Comparison of ENCODE assay signal across 28 cellular contexts in the genomic region with DNA sequence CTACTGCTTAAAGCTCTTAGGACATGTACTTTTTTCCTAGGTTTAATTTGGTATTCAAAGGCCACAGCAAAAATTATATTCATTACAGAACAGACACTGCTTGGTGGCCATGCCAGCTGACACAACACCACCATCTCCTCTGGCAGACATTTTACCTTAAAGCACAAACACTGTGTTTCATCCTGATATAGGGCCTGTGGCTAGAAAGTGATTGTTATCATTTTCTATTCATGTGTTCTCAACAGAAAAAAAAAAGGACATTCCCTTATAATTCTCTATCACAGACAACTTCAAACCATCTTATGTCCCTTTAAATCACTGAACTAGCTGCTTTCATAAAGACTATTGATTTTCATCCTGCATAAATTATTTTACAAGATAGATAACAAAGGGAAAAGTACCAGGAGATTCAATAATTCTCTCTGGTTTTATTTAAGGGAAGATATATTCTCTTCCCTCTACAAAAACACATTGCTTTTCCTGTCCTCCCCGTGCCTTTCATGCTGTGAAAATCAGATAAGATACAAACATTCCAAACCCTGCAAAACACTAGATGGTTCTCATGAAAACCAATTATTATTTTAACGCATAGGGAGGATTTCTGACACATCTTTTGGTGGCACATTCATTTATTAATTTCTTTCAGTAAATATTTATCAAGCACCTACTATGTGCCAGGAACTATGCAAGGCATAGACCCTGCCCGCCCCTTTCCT.
"Had no signal": no experiment of that assay in that cellular context is flagged by ENCODE, and none has a peak within 500 bp of the region (broad histone marks: within the 10 kb centered on the region; RNA-seq: fewer than 3 reads in every experiment).

No MANE protein-coding gene starts in this region.

- H3K4me1 ChIP-seq: ascending aorta had no signal

- H3K27me3 ChIP-seq: ascending aorta, cardiac muscle cell, MG63, SJCRH30 had no signal

- H3K4me3 ChIP-seq: ascending aorta, cardiac muscle cell, MG63, SJCRH30 had no signal

- H3K36me3 ChIP-seq: ascending aorta, cardiac muscle cell, MG63, SJCRH30, WERI-Rb-1 had no signal

- H3K27ac ChIP-seq: ascending aorta, cardiac muscle cell, SJCRH30, WERI-Rb-1 had no signal

- H3K9me3 ChIP-seq: ascending aorta, MG63, SJCRH30 had no signal

- DNase-seq: activated CD4-positive, alpha-beta T cell treated with anti-CD3 and anti-CD28 coated beads, Interleukin-2, amount 10 ng/mL, durations not matched to agents 7 days and 5 days; activated CD4-positive, alpha-beta T cell treated with anti-CD3 and anti-CD28 coated beads, Interleukin-2, amount 50 U/mL, for 48 hours; activated CD8-positive, alpha-beta T cell treated with anti-CD3 and anti-CD28 coated beads, Interleukin-2, amount 10 ng/mL, durations not matched to agents 7 days and 5 days; activated gamma-delta T cell; activated naive CD4-positive, alpha-beta T cell treated with Interleukin-2 at 50 U/mL for 16 hours; activated naive CD8-positive, alpha-beta T cell treated with anti-CD3 and anti-CD28 coated beads, Interleukin-2, amount 10 ng/mL, durations not matched to agents 7 days and 5 days; activated T-cell treated with anti-CD3 and anti-CD28 coated beads, Interleukin-2, amount 50 U/mL, for 24 hours; amygdala; Kasumi-1; KG1; MG63; NCI-H1048; NCI-H1105 treated with DMSO at 0.1 percent for 48 hours; NCI-H1436; NCI-H1694; NCI-H1930; NCI-H2081 treated with DMSO at 0.1 percent for 48 hours; NCI-H345; NCI-H524 treated with DMSO at 0.1 percent for 48 hours; SHP77; SJCRH30; SW 1271; T-helper 1 cell; T-helper 2 cell; T-helper 9 cell; WERI-Rb-1 had no signal
